ENCODE assay signal across 1 cellular context in the genomic region with DNA sequence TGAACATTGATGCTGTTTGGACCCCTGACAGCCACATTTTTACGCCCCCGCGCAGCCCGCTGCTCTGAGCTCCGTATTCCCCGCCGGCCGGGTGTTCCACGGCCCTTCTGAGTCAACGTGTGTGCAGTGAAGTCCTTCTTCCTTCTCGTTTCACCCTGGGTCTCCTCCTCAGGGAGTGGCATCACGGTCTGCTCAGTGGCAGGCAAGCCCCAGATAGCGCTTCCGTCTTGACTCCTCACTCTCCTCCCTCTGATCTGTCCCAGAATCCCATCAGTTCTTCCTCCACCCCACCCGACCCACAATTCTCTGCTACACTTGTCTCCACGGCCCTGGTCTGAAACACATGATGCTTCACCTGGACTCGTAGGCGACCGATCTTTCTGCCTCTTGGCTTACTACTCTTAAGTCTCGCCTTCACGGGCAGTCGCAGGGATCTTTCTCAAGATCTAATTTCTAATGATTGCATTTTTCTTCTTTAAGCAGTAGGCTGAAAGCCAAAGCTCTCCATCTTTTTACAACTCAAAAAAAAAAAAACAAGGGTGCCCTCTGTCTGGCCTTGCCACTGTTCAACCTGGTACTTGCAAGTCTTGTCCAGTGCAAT.
A peak's percentile ranks its signal among the peaks of the same experiment; 100 is the strongest.
TF ChIP-seq lines count a peak whose summit lies in the region.

No MANE protein-coding gene starts in this region.

TF ChIP-seq in HepG2, 621 proteins besides CTCF, POLR2A, EP300 and RAD21 (continued from another document):
- 0 out of 2 replicates have a peak, but pooled peaks have one; percentile 6 for TF ChIP-seq ZNF142 (CRISPR knock-in tag; IDR thresholded peaks at IDR 0.05)
